Comparison of ENCODE assay signal across 11 cellular contexts in genomic region chr22:20937031-20937793, GRCh38. TPM values are rescaled to one million over a fixed set of nuclear protein-coding genes. Genes with fewer than 3 reads are reported as not detected.
A peak's percentile ranks its signal among the peaks of the same experiment; 100 is the strongest.
DNase-seq lines count a peak whose midpoint lies in the region; ATAC-seq, FAIRE-seq and TF ChIP-seq lines count a peak whose summit lies in the region.
"Had no signal": no experiment of that assay in that cellular context is flagged by ENCODE, and none has a peak within 500 bp of the region (broad histone marks: within the 10 kb centered on the region; RNA-seq: fewer than 3 reads in every experiment).

No MANE protein-coding gene starts in this region.

- TF ChIP-seq EP300 in A549 (IDR thresholded peaks at IDR 0.05): no peak

- H3K27me3 Mint-ChIP-seq in activated naive CD8-positive, alpha-beta T cell treated with anti-CD3 and anti-CD28 coated beads, Interleukin-2, amount 50 U/mL, for 24 hours: no peaks in the 10 kb centered on the region
- no peaks in the 10 kb centered on the region for H3K27me3 Mint-ChIP-seq in naive B cell
- no peaks in the 10 kb centered on the region; the same call in 1 of the 2 replicates for H3K27me3 Mint-ChIP-seq in HFFc6 (ENCODE audit: insufficient read depth)

- TF ChIP-seq RAD21 in A549 (conservative IDR thresholded peaks at IDR 0.05 in 1 of 2, IDR thresholded peaks at IDR 0.05 in 1 of 2): no peak

- no peak overlapping the region for H3K27ac Mint-ChIP-seq in activated naive CD8-positive, alpha-beta T cell treated with anti-CD3 and anti-CD28 coated beads, Interleukin-2, amount 50 U/mL, for 24 hours
- H3K27ac Mint-ChIP-seq in naive B cell (peak overlapping the region in 3 of 6 donors; percentile 34 to 88 (median 62)), HFFc6 (no peak overlapping the region)

- no peak for TF ChIP-seq POLR2A in A549 (IDR thresholded peaks at IDR 0.05; ENCODE audit: low read length)

- 70% methylated on average over 12 of the region's 12 CpGs for WGBS in A549 (ENCODE audit: missing lambda C conversion rate)

- ATAC-seq in A549: peak in 1 of 2 experiments; percentile 20; a peak in 1 of 6 replicates
- ATAC-seq in activated naive CD8-positive, alpha-beta T cell treated with anti-CD3 and anti-CD28 coated beads, Interleukin-2, amount 50 U/mL, for 24 hours: no peak
- no peak for ATAC-seq in naive B cell (ENCODE audit: low read depth in 2 of 2)
- ATAC-seq in GM21528 (IDR thresholded peaks at IDR 0.05; ENCODE audit: low FRiP score, unreplicated experiment): no peak
- ATAC-seq: activated naive CD4-positive, alpha-beta T cell treated with anti-CD3 and anti-CD28 coated beads, Interleukin-2, amount 50 U/mL, for 72 hours had no signal

- peak overlapping the region; percentile 4 for H3K4me3 Mint-ChIP-seq in activated naive CD8-positive, alpha-beta T cell treated with anti-CD3 and anti-CD28 coated beads, Interleukin-2, amount 50 U/mL, for 24 hours
- peak overlapping the region in 6 of 8 donors; percentile 34 to 78 (median 62) for H3K4me3 Mint-ChIP-seq in naive B cell
- no peak overlapping the region; the same call in 1 of the 2 replicates for H3K4me3 Mint-ChIP-seq in HFFc6

- in situ Hi-C loops in G401 (cut with HindIII; ENCODE audit: low sequenced_read_pairs): no loop called here

- H3K9me3 ChIP-seq in A549: no peaks in the 10 kb centered on the region

- H3K27ac ChIP-seq in A549: no peak overlapping the region
- H3K27ac ChIP-seq: C4-2B had no signal

- DNase-seq in A549 (ENCODE audit: low read depth in 1 of 2, low spot score in 1 of 2) (no peak), G401 (ENCODE audit: low spot score) (peak; percentile 71), naive B cell (no peak), HFFc6 (no peak)
- no peak for DNase-seq in activated naive CD8-positive, alpha-beta T cell treated with anti-CD3 and anti-CD28 coated beads, Interleukin-2, amount 50 U/mL, for 24 hours
- no peak for DNase-seq in stimulated activated CD4-positive, alpha-beta T cell treated with anti-CD3 and anti-CD28 coated beads, Interleukin-2, amount 100 ng/mL, for 24 hours
- DNase-seq in stimulated activated naive CD4-positive, alpha-beta T cell treated with Interleukin-2 at 50 U/mL for 16 hours (lab: John Stamatoyannopoulos, UW): no peak
- DNase-seq: NCI-H2081 had no signal

- TF ChIP-seq CTCF in A549 (IDR thresholded peaks at IDR 0.05) (no peak), HFFc6 (IDR thresholded peaks at IDR 0.05) (no peak)

- H3K4me2 ChIP-seq in A549: peak overlapping the region; percentile 16; the same call in 1 of the 3 replicates

- CTCF ChIA-PET in A549 (lab: Yijun Ruan, JAX): interaction anchor here (1.2 to 3.4 kb wide), 4 partner anchors 8 to 52 kb away, joined by 3 to 13 read pairs (median 8); no protein-coding TSS in a partner anchor

- H3K9me3 Mint-ChIP-seq in activated naive CD8-positive, alpha-beta T cell treated with anti-CD3 and anti-CD28 coated beads, Interleukin-2, amount 50 U/mL, for 24 hours: no peaks in the 10 kb centered on the region
- H3K9me3 Mint-ChIP-seq in naive B cell: no peaks in the 10 kb centered on the region
- no peaks in the 10 kb centered on the region for H3K9me3 Mint-ChIP-seq in HFFc6
- H3K9me3 Mint-ChIP-seq: activated naive CD4-positive, alpha-beta T cell treated with anti-CD3 and anti-CD28 coated beads, Interleukin-2, amount 50 U/mL, for 72 hours had no signal

- peaks cover 66% of the 10 kb centered on the region for H3K4me1 Mint-ChIP-seq in activated naive CD8-positive, alpha-beta T cell treated with anti-CD3 and anti-CD28 coated beads, Interleukin-2, amount 50 U/mL, for 24 hours
- H3K4me1 Mint-ChIP-seq in naive B cell (peaks cover 42 to 76% (median 67%) of the 10 kb centered on the region in 3 donors), HFFc6 (ENCODE audit: low read depth) (peaks cover 45% of the 10 kb centered on the region)

- H3K4me1 ChIP-seq in A549: peaks cover 14% of the 10 kb centered on the region

- POLR2A ChIA-PET in A549 (lab: Yijun Ruan, JAX): no interaction called here

- no peak for FAIRE-seq in A549 (lab: Jason Lieb, UNC)

- peaks cover 60% of the 10 kb centered on the region for H3K36me3 Mint-ChIP-seq in activated naive CD8-positive, alpha-beta T cell treated with anti-CD3 and anti-CD28 coated beads, Interleukin-2, amount 50 U/mL, for 24 hours (ENCODE audit: low read depth)
- H3K36me3 Mint-ChIP-seq in naive B cell (peaks cover 5 to 7% of the 10 kb centered on the region in 2 donors), HFFc6 (ENCODE audit: low read depth) (peaks cover 17% of the 10 kb centered on the region)

- H3K4me3 ChIP-seq in A549: no peak overlapping the region

TF ChIP-seq in A549, 52 proteins besides CTCF, POLR2A, EP300 and RAD21 (continues in another document):
- TF ChIP-seq HOXB13 (CRISPR knock-in tag; IDR thresholded peaks at IDR 0.05; ENCODE audit: low read depth) (no peak), USF2 (IDR thresholded peaks at IDR 0.05) (no peak), PHF8 (IDR thresholded peaks at IDR 0.05; ENCODE audit: borderline replicate concordance, low read depth) (no peak)
- TF ChIP-seq, protein P1, sequence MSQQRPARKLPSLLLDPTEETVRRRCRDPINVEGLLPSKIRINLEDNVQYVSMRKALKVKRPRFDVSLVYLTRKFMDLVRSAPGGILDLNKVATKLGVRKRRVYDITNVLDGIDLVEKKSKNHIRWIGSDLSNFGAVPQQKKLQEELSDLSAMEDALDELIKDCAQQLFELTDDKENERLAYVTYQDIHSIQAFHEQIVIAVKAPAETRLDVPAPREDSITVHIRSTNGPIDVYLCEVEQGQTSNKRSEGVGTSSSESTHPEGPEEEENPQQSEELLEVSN (IDR thresholded peaks at IDR 0.05; ENCODE audit: borderline replicate concordance, low read depth): no peak
- TF ChIP-seq, protein P2, sequence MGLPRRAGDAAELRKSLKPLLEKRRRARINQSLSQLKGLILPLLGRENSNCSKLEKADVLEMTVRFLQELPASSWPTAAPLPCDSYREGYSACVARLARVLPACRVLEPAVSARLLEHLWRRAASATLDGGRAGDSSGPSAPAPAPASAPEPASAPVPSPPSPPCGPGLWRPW (IDR thresholded peaks at IDR 0.05): no peak
- TF ChIP-seq, protein P3, sequence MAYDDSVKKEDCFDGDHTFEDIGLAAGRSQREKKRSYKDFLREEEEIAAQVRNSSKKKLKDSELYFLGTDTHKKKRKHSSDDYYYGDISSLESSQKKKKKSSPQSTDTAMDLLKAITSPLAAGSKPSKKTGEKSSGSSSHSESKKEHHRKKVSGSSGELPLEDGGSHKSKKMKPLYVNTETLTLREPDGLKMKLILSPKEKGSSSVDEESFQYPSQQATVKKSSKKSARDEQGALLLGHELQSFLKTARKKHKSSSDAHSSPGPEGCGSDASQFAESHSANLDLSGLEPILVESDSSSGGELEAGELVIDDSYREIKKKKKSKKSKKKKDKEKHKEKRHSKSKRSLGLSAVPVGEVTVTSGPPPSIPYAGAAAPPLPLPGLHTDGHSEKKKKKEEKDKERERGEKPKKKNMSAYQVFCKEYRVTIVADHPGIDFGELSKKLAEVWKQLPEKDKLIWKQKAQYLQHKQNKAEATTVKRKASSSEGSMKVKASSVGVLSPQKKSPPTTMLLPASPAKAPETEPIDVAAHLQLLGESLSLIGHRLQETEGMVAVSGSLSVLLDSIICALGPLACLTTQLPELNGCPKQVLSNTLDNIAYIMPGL (CRISPR knock-in tag; IDR thresholded peaks at IDR 0.05; ENCODE audit: borderline replicate concordance): no peak

RNA-seq across cellular contexts. Expression of gene CRKL, which starts 20.0 kb away (rescaled TPM):
- polyA plus RNA-seq in A549 (2011; rRNA removed) (21.4 and 28.9 TPM in 2 replicates), A549 (2017; fragmentation: RNase III; extraction: RNeasy Plus Mini Kit Qiagen cat#74134 plus additional on column Dnase treatment) (20.6 to 22.8 TPM (median 22.2 TPM) in 3 replicates), naive B cell (ENCODE audit: low read depth in 6 of 6) (10 to 100 TPM; 42.6 to 60.7 (median 50.0) TPM)
- polyA plus RNA-seq in A549 (2012; cell fraction: cytosol; rRNA removed): 9.2 and 12.1 TPM in 2 replicates
- polyA plus RNA-seq in A549 (2012; cell fraction: nucleus; rRNA removed): 7.3 and 11.1 TPM in 2 replicates
- 30.9 and 33.1 TPM in 2 replicates for polyA minus RNA-seq in A549 (2011; rRNA and poly(A)+ RNA removed)
- total RNA-seq in G401 (2014; rRNA removed; shearing (Covaris generic)): 30.7 and 33.9 TPM in 2 replicates
- 10 to 100 TPM; 44.0 to 51.5 (median 47.6) TPM for total RNA-seq in HFFc6 (2021; fragmentation: NEBNext Ultra II Directional; extraction: Animal tissue kit (Norgen Biotek cat#: 25700))

RNA-seq across cellular contexts. Expression of gene AIFM3, which starts 29.8 kb away (rescaled TPM):
- 1.2 and 1.4 TPM in 2 replicates for polyA plus RNA-seq in A549 (2011; rRNA removed)
- 2.9 TPM in 2 replicates for polyA plus RNA-seq in A549 (2012; cell fraction: cytosol; rRNA removed)
- polyA plus RNA-seq in A549 (2012; cell fraction: nucleus; rRNA removed): 19.7 and 21.2 TPM in 2 replicates
- polyA plus RNA-seq in A549 (2017; fragmentation: RNase III; extraction: RNeasy Plus Mini Kit Qiagen cat#74134 plus additional on column Dnase treatment): 2.3 to 4.0 TPM (median 3.6 TPM) in 3 replicates
- polyA minus RNA-seq in A549 (2011; rRNA and poly(A)+ RNA removed): 1.8 and 2.6 TPM in 2 replicates
- 130 and 138 TPM in 2 replicates for total RNA-seq in G401 (2014; rRNA removed; shearing (Covaris generic))
- polyA plus RNA-seq in naive B cell (ENCODE audit: low read depth in 6 of 6): under 1 TPM in 2 of 6 donors, not detected in 4; 0.26 to 0.82 TPM
- total RNA-seq in HFFc6 (2021; fragmentation: NEBNext Ultra II Directional; extraction: Animal tissue kit (Norgen Biotek cat#: 25700)): under 1 TPM in 3 of 6 experiments, not detected in 3; 0.15 to 0.51 (median 0.31) TPM

RNA-seq across cellular contexts. Expression of gene LZTR1, which starts 44.9 kb away (rescaled TPM):
- polyA plus RNA-seq in A549 (2011; rRNA removed) (14.1 and 14.4 TPM in 2 replicates), A549 (2017; fragmentation: RNase III; extraction: RNeasy Plus Mini Kit Qiagen cat#74134 plus additional on column Dnase treatment) (22.3 to 23.5 TPM (median 22.6 TPM) in 3 replicates), naive B cell (ENCODE audit: low read depth in 6 of 6) (10 to 100 TPM in 2 of 6 donors, 1 to 10 TPM in 4; 3.6 to 15.0 (median 9.3) TPM)
- 19.7 and 23.3 TPM in 2 replicates for polyA plus RNA-seq in A549 (2012; cell fraction: cytosol; rRNA removed)
- 123 and 173 TPM in 2 replicates for polyA plus RNA-seq in A549 (2012; cell fraction: nucleus; rRNA removed)
- 22.8 and 27.5 TPM in 2 replicates for polyA minus RNA-seq in A549 (2011; rRNA and poly(A)+ RNA removed)
- total RNA-seq in G401 (2014; rRNA removed; shearing (Covaris generic)): 41.5 and 67.0 TPM in 2 replicates
- total RNA-seq in HFFc6 (2021; fragmentation: NEBNext Ultra II Directional; extraction: Animal tissue kit (Norgen Biotek cat#: 25700)): 10 to 100 TPM; 50.6 to 64.0 (median 57.2) TPM

Comparison
In these comparisons a context has a peak if more than half of its experiments do, and no peak if none do; other contexts are left out.
1. RNA of gene AIFM3, which starts 29.8 kb away (total RNA-seq): 130 to 138 TPM in G401; 0.15 to 0.51 TPM in HFFc6; every median in the first group is over 10 times any median in the second.